In the genomic region with DNA sequence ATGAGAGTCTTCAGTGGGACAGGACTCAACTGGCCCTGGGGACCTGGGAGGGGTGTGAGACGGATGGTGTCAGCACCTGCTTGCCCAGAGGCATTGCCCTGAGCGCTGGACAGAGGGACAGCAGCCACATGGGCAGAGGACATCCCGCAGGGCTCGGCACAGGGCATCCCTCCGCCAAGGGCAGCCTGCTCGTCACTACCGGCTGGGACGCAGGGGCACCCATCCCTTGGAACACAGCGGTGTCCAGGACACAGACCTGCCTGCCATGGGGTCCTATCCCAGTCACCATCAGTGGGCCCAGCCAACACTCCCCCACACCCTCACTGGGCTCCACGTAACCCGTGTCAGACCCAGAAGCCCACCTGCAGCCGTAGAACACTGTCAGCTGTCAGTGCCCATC, we compare ENCODE assay signal across 22 cellular contexts.
"Had no signal": no experiment of that assay in that cellular context is flagged by ENCODE, and none has a peak within 500 bp of the region (broad histone marks: within the 10 kb centered on the region; RNA-seq: fewer than 3 reads in every experiment).

No MANE protein-coding gene starts in this region.

- H3K9me3 ChIP-seq: esophagus muscularis mucosa, heart right ventricle, SK-N-SH had no signal

- H3K9me3 Mint-ChIP-seq: activated CD4-positive, alpha-beta T cell treated with anti-CD3 and anti-CD28 coated beads, Interleukin-2, amount 10 ng/mL, durations not matched to agents 7 days and 5 days; activated naive CD8-positive, alpha-beta T cell treated with anti-CD3 and anti-CD28 coated beads for 36 hours; dendritic cell treated with granulocyte-macrophage colony-stimulating factor and Interleukin-4, amounts not matched to agents 40 ng/mL and 50 ng/mL, for 4 days; immature natural killer cell; naive thymus-derived CD8-positive, alpha-beta T cell; stimulated activated naive CD8-positive, alpha-beta T cell treated with anti-CD3 and anti-CD28 coated beads, Interleukin-15, Interleukin-2, amounts not matched to agents 100 ng/mL and 50 ng/mL, for 24 hours; T-cell; type B pancreatic cell had no signal

- H3K27me3 Mint-ChIP-seq: activated CD4-positive, alpha-beta T cell treated with anti-CD3 and anti-CD28 coated beads, Interleukin-2, amount 10 ng/mL, durations not matched to agents 7 days and 5 days; activated naive CD8-positive, alpha-beta T cell treated with anti-CD3 and anti-CD28 coated beads for 36 hours; dendritic cell treated with granulocyte-macrophage colony-stimulating factor and Interleukin-4, amounts not matched to agents 40 ng/mL and 50 ng/mL, for 4 days; stimulated activated naive CD8-positive, alpha-beta T cell treated with anti-CD3 and anti-CD28 coated beads, Interleukin-15, Interleukin-2, amounts not matched to agents 100 ng/mL and 50 ng/mL, for 24 hours; T-cell; type B pancreatic cell had no signal

- H3K27ac Mint-ChIP-seq: type B pancreatic cell had no signal

- H3K27ac ChIP-seq: cardiac muscle cell, esophagus muscularis mucosa had no signal

- H3K4me3 ChIP-seq: cardiac muscle cell, esophagus muscularis mucosa, heart right ventricle had no signal

- DNase-seq: activated CD4-positive, alpha-beta T cell treated with anti-CD3 and anti-CD28 coated beads, Interleukin-2, amount 10 ng/mL, durations not matched to agents 7 days and 5 days; activated naive CD8-positive, alpha-beta T cell treated with anti-CD3 and anti-CD28 coated beads for 36 hours; amniotic stem cell; effector CD8-positive, alpha-beta T cell; heart right ventricle; immature natural killer cell; mesendoderm; naive thymus-derived CD8-positive, alpha-beta T cell; occipital lobe; retina; SK-N-SH; stimulated activated CD4-positive, alpha-beta T cell treated with anti-CD3 and anti-CD28 coated beads, Interleukin-12 subunit alpha, Interleukin-12 subunit beta, amount 100 ng/mL, for 4 hours; stimulated activated CD4-positive, alpha-beta T cell treated with anti-CD3 and anti-CD28 coated beads, Interleukin-1b, Interleukin-23, amount 100 ng/mL, for 48 hours; stimulated activated CD8-positive, alpha-beta memory T cell treated with anti-CD3 and anti-CD28 coated beads, Interleukin-4, amount 100 ng/mL, for 48 hours; T-cell; T1000 had no signal

- H3K4me3 Mint-ChIP-seq: activated CD4-positive, alpha-beta T cell treated with anti-CD3 and anti-CD28 coated beads, Interleukin-2, amount 10 ng/mL, durations not matched to agents 7 days and 5 days; activated naive CD8-positive, alpha-beta T cell treated with anti-CD3 and anti-CD28 coated beads for 36 hours; dendritic cell treated with granulocyte-macrophage colony-stimulating factor and Interleukin-4, amounts not matched to agents 40 ng/mL and 50 ng/mL, for 4 days; immature natural killer cell; stimulated activated naive CD8-positive, alpha-beta T cell treated with anti-CD3 and anti-CD28 coated beads, Interleukin-15, Interleukin-2, amounts not matched to agents 100 ng/mL and 50 ng/mL, for 24 hours; T-cell; type B pancreatic cell had no signal

- H3K27me3 ChIP-seq: cardiac muscle cell, esophagus muscularis mucosa, heart right ventricle had no signal

- ATAC-seq: activated CD4-positive, CD25-positive, alpha-beta regulatory T cell treated with anti-CD3 and anti-CD28 coated beads, Interleukin-2, amount 50 U/mL, for 24 hours; T-cell had no signal
